1 cellular context compared by ENCODE assay signal in genomic region chr1:228151526-228151925, GRCh38.
TF ChIP-seq lines count a peak whose summit lies in the region.

No MANE protein-coding gene starts in this region.

TF ChIP-seq in HEK293, 187 proteins besides CTCF, POLR2A, EP300 and RAD21 (continued from another document):
- TF ChIP-seq ZFHX2 (tag by site-specific recombination; conservative IDR thresholded peaks at IDR 0.05) (no peak), ZBTB26 (tag by site-specific recombination; optimal IDR thresholded peaks at IDR 0.05) (peak; percentile 42), ZNF341 (tag by site-specific recombination; IDR thresholded peaks at IDR 0.05; ENCODE audit: low read depth) (peak; percentile 59; the same call in 1 of the 2 replicates)
- TF ChIP-seq, protein P1, sequence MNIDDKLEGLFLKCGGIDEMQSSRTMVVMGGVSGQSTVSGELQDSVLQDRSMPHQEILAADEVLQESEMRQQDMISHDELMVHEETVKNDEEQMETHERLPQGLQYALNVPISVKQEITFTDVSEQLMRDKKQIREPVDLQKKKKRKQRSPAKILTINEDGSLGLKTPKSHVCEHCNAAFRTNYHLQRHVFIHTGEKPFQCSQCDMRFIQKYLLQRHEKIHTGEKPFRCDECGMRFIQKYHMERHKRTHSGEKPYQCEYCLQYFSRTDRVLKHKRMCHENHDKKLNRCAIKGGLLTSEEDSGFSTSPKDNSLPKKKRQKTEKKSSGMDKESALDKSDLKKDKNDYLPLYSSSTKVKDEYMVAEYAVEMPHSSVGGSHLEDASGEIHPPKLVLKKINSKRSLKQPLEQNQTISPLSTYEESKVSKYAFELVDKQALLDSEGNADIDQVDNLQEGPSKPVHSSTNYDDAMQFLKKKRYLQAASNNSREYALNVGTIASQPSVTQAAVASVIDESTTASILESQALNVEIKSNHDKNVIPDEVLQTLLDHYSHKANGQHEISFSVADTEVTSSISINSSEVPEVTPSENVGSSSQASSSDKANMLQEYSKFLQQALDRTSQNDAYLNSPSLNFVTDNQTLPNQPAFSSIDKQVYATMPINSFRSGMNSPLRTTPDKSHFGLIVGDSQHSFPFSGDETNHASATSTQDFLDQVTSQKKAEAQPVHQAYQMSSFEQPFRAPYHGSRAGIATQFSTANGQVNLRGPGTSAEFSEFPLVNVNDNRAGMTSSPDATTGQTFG (tag by site-specific recombination; IDR thresholded peaks at IDR 0.05; ENCODE audit: borderline replicate concordance): no peak
